15 cellular contexts compared by ENCODE assay signal in the genomic region with DNA sequence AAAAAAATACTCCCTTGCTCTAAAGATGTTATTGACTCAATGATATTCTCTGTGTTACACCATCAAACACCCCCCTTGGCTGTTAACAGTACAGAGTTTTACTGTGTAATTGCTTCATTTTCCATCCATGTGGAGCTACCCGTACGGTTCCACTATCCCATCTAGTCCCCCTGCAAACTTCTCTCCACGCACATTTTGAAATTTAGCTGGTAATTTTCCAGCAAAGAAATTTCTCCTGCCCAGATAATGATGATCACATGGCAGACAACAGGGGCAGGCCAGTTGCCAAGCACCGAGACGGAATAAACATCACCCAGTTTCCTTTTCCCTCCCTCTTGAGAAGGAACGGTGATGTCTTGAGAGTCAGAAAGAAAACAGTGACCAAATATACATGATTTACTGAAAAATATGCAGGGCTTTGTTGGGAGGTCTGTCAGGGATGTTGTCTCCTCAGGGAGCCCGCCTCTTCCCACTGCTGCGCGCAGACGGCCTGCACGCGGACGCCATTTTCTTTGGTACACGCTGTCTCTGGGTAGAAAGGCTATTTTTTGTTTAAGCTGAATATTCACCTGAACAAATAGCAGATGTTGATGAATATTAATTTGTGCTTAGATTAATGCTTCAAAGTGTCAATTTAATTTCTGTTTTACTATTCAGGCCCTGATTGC.
DNase-seq lines count a peak whose midpoint lies in the region; ATAC-seq and TF ChIP-seq lines count a peak whose summit lies in the region.
"Had no signal": no experiment of that assay in that cellular context is flagged by ENCODE, and none has a peak within 500 bp of the region (broad histone marks: within the 10 kb centered on the region; RNA-seq: fewer than 3 reads in every experiment).

No MANE protein-coding gene starts in this region.

- H3K27me3 ChIP-seq in BJ (ENCODE audit: control insufficient read depth, insufficient read depth, low read length) (no peaks in the 10 kb centered on the region), SJSA1 (replicated peaks) (no peaks in the 10 kb centered on the region), gastrocnemius medialis (no peaks in the 10 kb centered on the region)
- H3K27me3 ChIP-seq: ovary had no signal

- peak overlapping the region; percentile 78 for H3K27ac ChIP-seq in SJSA1
- H3K27ac ChIP-seq in gastrocnemius medialis: peak overlapping the region; percentile 28 to 57 (median 52)
- H3K27ac ChIP-seq: C4-2B, ovary had no signal

- no peak overlapping the region for H3K4me3 ChIP-seq in BJ (ENCODE audit: low read depth, low read length)
- H3K4me3 ChIP-seq in SJSA1: no peak overlapping the region
- H3K4me3 ChIP-seq in gastrocnemius medialis: no peak overlapping the region
- H3K4me3 ChIP-seq: ovary had no signal

- intact Hi-C loops in left cardiac atrium (cut with DNase I) (loop anchor here in 1 of 2 donors (10.0 kb wide), 1 partner anchor 174 kb away; no protein-coding TSS in a partner anchor), gastrocnemius medialis (cut with DNase I; ENCODE audit: low total_unique reads) (no loop called here)

- H3K9me3 ChIP-seq in SJSA1 (replicated peaks): no peaks in the 10 kb centered on the region
- no peaks in the 10 kb centered on the region for H3K9me3 ChIP-seq in gastrocnemius medialis
- H3K9me3 ChIP-seq: ovary had no signal

- peak; percentile 69 to 75 for ATAC-seq in left cardiac atrium
- ATAC-seq in gastrocnemius medialis: peak; percentile 78 to 85
- ATAC-seq in GM19397 (IDR thresholded peaks at IDR 0.05; ENCODE audit: unreplicated experiment): no peak
- ATAC-seq: activated T-helper 17 cell treated with anti-CD3 and anti-CD28 coated beads, Interleukin-2, amount 50 U/mL, for 72 hours had no signal

- DNase-seq in BJ (ENCODE audit: low read depth): peak; percentile 11
- DNase-seq in SJSA1 (ENCODE audit: low read depth in 1 of 2, low spot score in 2 of 2): peak in 1 of 2 experiments; percentile 17
- peak; percentile 47 for DNase-seq in left cardiac atrium
- peak; percentile 4 to 36 for DNase-seq in gastrocnemius medialis
- no peak for DNase-seq in SW480 (ENCODE audit: low spot score)
- DNase-seq in NCI-H1105 treated with DMSO at 0.1 percent for 48 hours (lab: John Stamatoyannopoulos, UW): no peak
- DNase-seq in superior temporal gyrus (ENCODE audit: extremely low spot score): no peak
- DNase-seq: activated CD4-positive, alpha-beta T cell treated with anti-CD3 and anti-CD28 coated beads, Interleukin-2, amount 10 ng/mL, durations not matched to agents 7 days and 5 days; anterior cingulate cortex; endodermal cell; T-helper 2 cell had no signal

- peaks cover 26% of the 10 kb centered on the region for H3K4me1 ChIP-seq in SJSA1 (replicated peaks)
- no peaks in the 10 kb centered on the region for H3K4me1 ChIP-seq in gastrocnemius medialis

- TF ChIP-seq CTCF in BJ (IDR thresholded peaks at IDR 0.05; ENCODE audit: insufficient read depth, low read depth, low read length): no peak
- no peak for TF ChIP-seq CTCF in gastrocnemius medialis (IDR thresholded peaks at IDR 0.05 in 4 of 5, conservative IDR thresholded peaks at IDR 0.05 in 1 of 5)

- POLR2A ChIA-PET in BJ (lab: Charles Lee): no interaction called here

- in situ Hi-C loops in gastrocnemius medialis (cut with MboI; ENCODE audit: low sequenced_read_pairs in 4 of 4): no loop called here

- TF ChIP-seq POLR2A in gastrocnemius medialis (IDR thresholded peaks at IDR 0.05): no peak

- H3K36me3 ChIP-seq in BJ (ENCODE audit: control insufficient read depth, insufficient read depth, low read length) (no peaks in the 10 kb centered on the region), SJSA1 (no peaks in the 10 kb centered on the region), gastrocnemius medialis (no peaks in the 10 kb centered on the region)
- H3K36me3 ChIP-seq: ovary had no signal

- CTCF ChIA-PET in BJ (lab: Yijun Ruan, JAX): no interaction called here

Comparison
In these comparisons a context has a peak if more than half of its experiments do, and no peak if none do; other contexts are left out.
1. DNase-seq: peak in BJ (single experiment), left cardiac atrium (single experiment) and gastrocnemius medialis (2 of 2); none in SW480 (single experiment), NCI-H1105 treated with DMSO at 0.1 percent for 48 hours (single experiment) and superior temporal gyrus (single experiment).